26 cellular contexts compared by ENCODE assay signal in the genomic region with DNA sequence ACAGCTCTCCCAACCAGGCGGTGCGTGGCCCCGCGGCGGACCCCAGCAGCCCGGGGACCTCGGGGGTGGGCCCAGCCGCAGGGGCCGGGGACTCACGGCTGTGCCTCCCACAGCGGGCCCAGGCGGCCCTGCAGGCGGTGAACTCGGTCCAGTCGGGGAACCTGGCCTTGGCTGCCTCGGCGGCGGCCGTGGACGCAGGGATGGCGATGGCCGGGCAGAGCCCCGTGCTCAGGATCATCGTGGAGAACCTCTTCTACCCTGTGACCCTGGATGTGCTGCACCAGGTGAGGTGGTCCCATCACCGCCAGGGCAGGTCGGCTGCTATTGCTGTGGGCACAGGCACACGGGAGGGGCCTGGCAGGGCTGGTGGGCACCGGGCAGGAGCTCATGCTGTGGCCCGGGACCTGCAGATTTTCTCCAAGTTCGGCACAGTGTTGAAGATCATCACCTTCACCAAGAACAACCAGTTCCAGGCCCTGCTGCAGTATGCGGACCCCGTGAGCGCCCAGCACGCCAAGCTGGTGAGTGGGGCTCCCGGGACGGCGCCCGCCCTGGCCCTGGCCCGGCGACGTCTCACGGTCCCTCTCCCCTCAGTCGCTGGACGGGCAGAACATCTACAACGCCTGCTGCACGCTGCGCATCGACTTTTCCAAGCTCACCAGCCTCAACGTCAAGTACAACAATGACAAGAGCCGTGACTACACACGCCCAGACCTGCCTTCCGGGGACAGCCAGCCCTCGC. TPM values are rescaled to one million over a fixed set of nuclear protein-coding genes. Genes with fewer than 3 reads are reported as not detected.
DNase-seq lines count a peak whose midpoint lies in the region; ATAC-seq, FAIRE-seq and TF ChIP-seq lines count a peak whose summit lies in the region.
"Had no signal": no experiment of that assay in that cellular context is flagged by ENCODE, and none has a peak within 500 bp of the region (broad histone marks: within the 10 kb centered on the region; RNA-seq: fewer than 3 reads in every experiment).

No MANE protein-coding gene starts in this region.

- no peak overlapping the region for H3K4me2 ChIP-seq in OCI-LY7 (ENCODE audit: low read length)
- H3K4me2 ChIP-seq: KMS-11 had no signal

- H3K9me3 Mint-ChIP-seq in activated CD4-positive, alpha-beta memory T cell treated with anti-CD3 and anti-CD28 coated beads, Interleukin-2, amount 10 ng/mL, durations not matched to agents 7 days and 5 days: no peaks in the 10 kb centered on the region
- no peaks in the 10 kb centered on the region for H3K9me3 Mint-ChIP-seq in activated CD4-positive, alpha-beta memory T cell treated with anti-CD3 and anti-CD28 coated beads for 36 hours

- no peak for ATAC-seq in HG02763 (IDR thresholded peaks at IDR 0.05; ENCODE audit: unreplicated experiment)
- ATAC-seq: heart left ventricle; stimulated activated naive CD8-positive, alpha-beta T cell treated with anti-CD3 and anti-CD28 coated beads, Interleukin-15, Interleukin-2, amounts not matched to agents 100 U/mL and 50 U/mL, for 24 hours had no signal

- H3K4me1 ChIP-seq in OCI-LY7 (ENCODE audit: insufficient read depth, low read length, poor library complexity, severe bottlenecking) (peaks cover 12% of the 10 kb centered on the region), mesodermal cell (ENCODE audit: control insufficient read depth, insufficient read depth, low read length, poor library complexity, severe bottlenecking) (peaks cover 28% of the 10 kb centered on the region)

- POLR2A ChIA-PET in activated CD4-positive, alpha-beta memory T cell treated with anti-CD3 and anti-CD28 coated beads, Interleukin-2, amount 10 ng/mL, durations not matched to agents 7 days and 5 days (lab: Charles Lee): no interaction called here
- POLR2A ChIA-PET in activated CD4-positive, alpha-beta memory T cell treated with anti-CD3 and anti-CD28 coated beads for 36 hours (lab: Charles Lee): interaction anchor here (0.8 kb wide), 1 partner anchor 10 kb away, joined by 3 read pairs; no protein-coding TSS in a partner anchor
- POLR2A ChIA-PET in OCI-LY7 (lab: Charles Lee): no interaction called here

- H3K27ac Mint-ChIP-seq in activated CD4-positive, alpha-beta memory T cell treated with anti-CD3 and anti-CD28 coated beads, Interleukin-2, amount 10 ng/mL, durations not matched to agents 7 days and 5 days: peak overlapping the region; percentile 52
- no peak overlapping the region for H3K27ac Mint-ChIP-seq in activated CD4-positive, alpha-beta memory T cell treated with anti-CD3 and anti-CD28 coated beads for 36 hours

- H3K27ac ChIP-seq in OCI-LY7 (ENCODE audit: low read depth, low read length, poor library complexity, severe bottlenecking): no peak overlapping the region
- H3K27ac ChIP-seq in mesodermal cell (ENCODE audit: low read depth, low read length, severe bottlenecking): peak overlapping the region; percentile 29
- H3K27ac ChIP-seq: 22Rv1, KMS-11, thoracic aorta had no signal

- H3K4me3 ChIP-seq in OCI-LY7 (ENCODE audit: low read depth, low read length, poor library complexity, severe bottlenecking) (no peak overlapping the region), mesodermal cell (ENCODE audit: extremely low read depth, insufficient read depth, low read length, poor library complexity, severe bottlenecking) (no peak overlapping the region)
- H3K4me3 ChIP-seq: heart left ventricle, thoracic aorta had no signal

- intact Hi-C loops in activated CD4-positive, alpha-beta memory T cell treated with anti-CD3 and anti-CD28 coated beads for 36 hours (cut with micrococcal nuclease): no loop called here
- intact Hi-C loops in OCI-LY7 (cut with micrococcal nuclease; ENCODE audit: unreplicated experiment): no loop called here

- no peaks in the 10 kb centered on the region for H3K27me3 Mint-ChIP-seq in activated CD4-positive, alpha-beta memory T cell treated with anti-CD3 and anti-CD28 coated beads, Interleukin-2, amount 10 ng/mL, durations not matched to agents 7 days and 5 days
- H3K27me3 Mint-ChIP-seq in activated CD4-positive, alpha-beta memory T cell treated with anti-CD3 and anti-CD28 coated beads for 36 hours: no peaks in the 10 kb centered on the region
- H3K27me3 Mint-ChIP-seq: CD4-positive, alpha-beta memory T cell had no signal

- peaks cover 31% of the 10 kb centered on the region for H4K20me1 ChIP-seq in OCI-LY7 (ENCODE audit: insufficient read depth, low read length)

- H3K9me2 ChIP-seq in OCI-LY7 (ENCODE audit: insufficient read depth, low read length): no peaks in the 10 kb centered on the region

- no peak overlapping the region for H2AFZ ChIP-seq in OCI-LY7 (ENCODE audit: low read length)

- no peak for FAIRE-seq in GM19239 (lab: Jason Lieb, UNC)
- FAIRE-seq: H54 had no signal

- H3K79me2 ChIP-seq in OCI-LY7 (ENCODE audit: insufficient read depth, low read depth, low read length): peaks cover 43% of the 10 kb centered on the region

- DNase-seq in activated CD4-positive, alpha-beta memory T cell treated with anti-CD3 and anti-CD28 coated beads, Interleukin-2, amount 10 ng/mL, durations not matched to agents 7 days and 5 days: no peak
- DNase-seq in activated CD4-positive, alpha-beta memory T cell treated with anti-CD3 and anti-CD28 coated beads for 36 hours: no peak
- DNase-seq in GM10266 (ENCODE audit: extremely low spot score) (peak; percentile 33), OCI-LY7 (ENCODE audit: low spot score) (no peak), germinal center (ENCODE audit: low spot score) (no peak), GM19239 (ENCODE audit: insufficient read length, low spot score) (no peak)
- DNase-seq: activated CD4-positive, alpha-beta T cell treated with anti-CD3 and anti-CD28 coated beads, Interleukin-2, amount 50 U/mL, for 48 hours; activated CD8-positive, alpha-beta memory T cell treated with anti-CD3 and anti-CD28 coated beads, Interleukin-2, amount 50 U/mL, for 48 hours; activated effector memory CD4-positive, alpha-beta T cell treated with Interleukin-2 at 50 U/mL for 16 hours; CD4-positive, alpha-beta memory T cell; erythroblast; NCI-H1436 treated with DMSO at 0.1 percent for 48 hours; NCI-H748 treated with DMSO at 0.1 percent for 48 hours; stimulated activated naive CD8-positive, alpha-beta T cell treated with anti-CD3 and anti-CD28 coated beads, Interleukin-15, Interleukin-2, amounts not matched to agents 100 U/mL and 50 U/mL, for 24 hours had no signal

- H3K36me3 ChIP-seq in OCI-LY7 (ENCODE audit: insufficient read depth, low read length) (peaks cover 99% of the 10 kb centered on the region), mesodermal cell (ENCODE audit: control insufficient read depth, insufficient read depth, low read length) (peaks cover 99% of the 10 kb centered on the region)

- WGBS in mesodermal cell (ENCODE audit: insufficient coverage in 2 of 2), 2 experiments: 97 to 98% methylated on average over 38 to 53 of the region's 53 CpGs

- H3K36me3 Mint-ChIP-seq in activated CD4-positive, alpha-beta memory T cell treated with anti-CD3 and anti-CD28 coated beads, Interleukin-2, amount 10 ng/mL, durations not matched to agents 7 days and 5 days (ENCODE audit: low read depth): peaks cover 68% of the 10 kb centered on the region
- H3K36me3 Mint-ChIP-seq in activated CD4-positive, alpha-beta memory T cell treated with anti-CD3 and anti-CD28 coated beads for 36 hours: peaks cover 58% of the 10 kb centered on the region

- CTCF ChIA-PET in activated CD4-positive, alpha-beta memory T cell treated with anti-CD3 and anti-CD28 coated beads, Interleukin-2, amount 10 ng/mL, durations not matched to agents 7 days and 5 days (lab: Charles Lee): no interaction called here
- CTCF ChIA-PET in activated CD4-positive, alpha-beta memory T cell treated with anti-CD3 and anti-CD28 coated beads for 36 hours (lab: Charles Lee): no interaction called here
- CTCF ChIA-PET in OCI-LY7 (lab: Charles Lee; ENCODE audit: unreplicated experiment): no interaction called here

- H3K4me3 Mint-ChIP-seq in activated CD4-positive, alpha-beta memory T cell treated with anti-CD3 and anti-CD28 coated beads, Interleukin-2, amount 10 ng/mL, durations not matched to agents 7 days and 5 days: no peak overlapping the region
- H3K4me3 Mint-ChIP-seq in activated CD4-positive, alpha-beta memory T cell treated with anti-CD3 and anti-CD28 coated beads for 36 hours: no peak overlapping the region

- TSS peak; percentile 6 for BruUV-seq in OCI-LY7 (replicated peaks; lab: Mats Ljungman, UMichigan)

- TF ChIP-seq CTCF in GM10266 (IDR thresholded peaks at IDR 0.05; ENCODE audit: control insufficient read depth, insufficient read depth, low read depth, missing control alignments): no peak
- TF ChIP-seq CTCF in OCI-LY7 (conservative IDR thresholded peaks at IDR 0.05; ENCODE audit: low read length): no peak

- H3K9me3 ChIP-seq in OCI-LY7 (ENCODE audit: low read length): no peaks in the 10 kb centered on the region
- H3K9me3 ChIP-seq in mesodermal cell (ENCODE audit: control insufficient read depth, low read length): no peaks in the 10 kb centered on the region
- H3K9me3 ChIP-seq: heart left ventricle, thoracic aorta had no signal

- H3K4me1 Mint-ChIP-seq in activated CD4-positive, alpha-beta memory T cell treated with anti-CD3 and anti-CD28 coated beads, Interleukin-2, amount 10 ng/mL, durations not matched to agents 7 days and 5 days: peaks cover 50% of the 10 kb centered on the region
- peaks cover 44% of the 10 kb centered on the region for H3K4me1 Mint-ChIP-seq in activated CD4-positive, alpha-beta memory T cell treated with anti-CD3 and anti-CD28 coated beads for 36 hours (ENCODE audit: low read depth)

RNA-seq across cellular contexts. Expression of gene PTBP1, which starts 7.3 kb away (rescaled TPM):
- 100 to 1,000 TPM; 385 to 406 TPM for total RNA-seq in activated CD4-positive, alpha-beta memory T cell treated with anti-CD3 and anti-CD28 coated beads, Interleukin-2, amount 10 ng/mL, durations not matched to agents 7 days and 5 days
- 100 to 1,000 TPM; 464 to 465 TPM for total RNA-seq in activated CD4-positive, alpha-beta memory T cell treated with anti-CD3 and anti-CD28 coated beads for 36 hours
- total RNA-seq in OCI-LY7 (2014; rRNA removed; shearing (Covaris generic)): 284 and 315 TPM in 2 replicates
- total RNA-seq in OCI-LY7 (2022): 468 and 479 TPM in 2 replicates
- polyA plus RNA-seq in mesodermal cell (2013, experiment 1 of 2): 293 TPM
- polyA plus RNA-seq in mesodermal cell (2013, experiment 2 of 2): 257 TPM

RNA-seq across cellular contexts. Expression of gene PLPPR3, which starts 17.2 kb away (rescaled TPM):
- total RNA-seq in activated CD4-positive, alpha-beta memory T cell treated with anti-CD3 and anti-CD28 coated beads, Interleukin-2, amount 10 ng/mL, durations not matched to agents 7 days and 5 days: not detected
- not detected for total RNA-seq in activated CD4-positive, alpha-beta memory T cell treated with anti-CD3 and anti-CD28 coated beads for 36 hours
- not detected in 2 replicates for total RNA-seq in OCI-LY7 (2014; rRNA removed; shearing (Covaris generic))
- total RNA-seq in OCI-LY7 (2022): not detected in 2 replicates
- 65.4 TPM for polyA plus RNA-seq in mesodermal cell (2013, experiment 1 of 2)
- 47.5 TPM for polyA plus RNA-seq in mesodermal cell (2013, experiment 2 of 2)
- total RNA-seq: CD4-positive, alpha-beta memory T cell; HT-29; RPMI7951; T-helper 1 cell treated with Interleukin-12 subunit alpha and Interleukin-12 subunit beta and Interleukin-4 antibody, amounts not matched to agents 30 ng/mL and 1 ng/mL, for 36 hours; thoracic aorta had no signal
- polyA plus RNA-seq: CD4-positive, alpha-beta memory T cell; heart left ventricle had no signal

RNA-seq across cellular contexts. Expression of gene AZU1, which starts 23.0 kb away (rescaled TPM):
- not detected for total RNA-seq in activated CD4-positive, alpha-beta memory T cell treated with anti-CD3 and anti-CD28 coated beads, Interleukin-2, amount 10 ng/mL, durations not matched to agents 7 days and 5 days
- not detected for total RNA-seq in activated CD4-positive, alpha-beta memory T cell treated with anti-CD3 and anti-CD28 coated beads for 36 hours
- total RNA-seq in OCI-LY7 (2014; rRNA removed; shearing (Covaris generic)): not detected in 2 replicates
- not detected in 2 replicates for total RNA-seq in OCI-LY7 (2022)
- polyA plus RNA-seq in mesodermal cell (2013, experiment 1 of 2): 1.1 TPM
- polyA plus RNA-seq in mesodermal cell (2013, experiment 2 of 2): 1.3 TPM
- total RNA-seq: CD4-positive, alpha-beta memory T cell; HT-29; pulmonary artery endothelial cell; RPMI7951; T-helper 1 cell treated with Interleukin-12 subunit alpha and Interleukin-12 subunit beta and Interleukin-4 antibody, amounts not matched to agents 30 ng/mL and 1 ng/mL, for 36 hours had no signal
- polyA plus RNA-seq: CD4-positive, alpha-beta memory T cell had no signal

RNA-seq across cellular contexts. Expression of gene PRTN3, which starts 36.2 kb away (rescaled TPM):
- total RNA-seq in activated CD4-positive, alpha-beta memory T cell treated with anti-CD3 and anti-CD28 coated beads, Interleukin-2, amount 10 ng/mL, durations not matched to agents 7 days and 5 days: not detected
- not detected for total RNA-seq in activated CD4-positive, alpha-beta memory T cell treated with anti-CD3 and anti-CD28 coated beads for 36 hours
- not detected in 2 replicates for total RNA-seq in OCI-LY7 (2014; rRNA removed; shearing (Covaris generic))
- total RNA-seq in OCI-LY7 (2022): not detected in 2 replicates
- not detected for polyA plus RNA-seq in mesodermal cell (2013, experiment 1 of 2)
- polyA plus RNA-seq in mesodermal cell (2013, experiment 2 of 2): 0.40 TPM
- total RNA-seq: CD4-positive, alpha-beta memory T cell; chondrocyte; HT-29; pulmonary artery endothelial cell; RPMI7951; T-helper 1 cell treated with Interleukin-12 subunit alpha and Interleukin-12 subunit beta and Interleukin-4 antibody, amounts not matched to agents 30 ng/mL and 1 ng/mL, for 36 hours; thoracic aorta had no signal
- polyA plus RNA-seq: CD4-positive, alpha-beta memory T cell had no signal

RNA-seq across cellular contexts. Expression of gene ELANE, which starts 47.5 kb away (rescaled TPM):
- total RNA-seq in activated CD4-positive, alpha-beta memory T cell treated with anti-CD3 and anti-CD28 coated beads, Interleukin-2, amount 10 ng/mL, durations not matched to agents 7 days and 5 days: not detected
- not detected for total RNA-seq in activated CD4-positive, alpha-beta memory T cell treated with anti-CD3 and anti-CD28 coated beads for 36 hours
- total RNA-seq in OCI-LY7 (2014; rRNA removed; shearing (Covaris generic)): not detected in 2 replicates
- not detected in 2 replicates for total RNA-seq in OCI-LY7 (2022)
- not detected for polyA plus RNA-seq in mesodermal cell (2013, experiment 1 of 2)
- not detected for polyA plus RNA-seq in mesodermal cell (2013, experiment 2 of 2)
- total RNA-seq: CD4-positive, alpha-beta memory T cell; chondrocyte; HT-29; pulmonary artery endothelial cell; RPMI7951; T-helper 1 cell treated with Interleukin-12 subunit alpha and Interleukin-12 subunit beta and Interleukin-4 antibody, amounts not matched to agents 30 ng/mL and 1 ng/mL, for 36 hours had no signal
- polyA plus RNA-seq: CD4-positive, alpha-beta memory T cell had no signal
